26 cellular contexts compared by ENCODE assay signal in the genomic region with DNA sequence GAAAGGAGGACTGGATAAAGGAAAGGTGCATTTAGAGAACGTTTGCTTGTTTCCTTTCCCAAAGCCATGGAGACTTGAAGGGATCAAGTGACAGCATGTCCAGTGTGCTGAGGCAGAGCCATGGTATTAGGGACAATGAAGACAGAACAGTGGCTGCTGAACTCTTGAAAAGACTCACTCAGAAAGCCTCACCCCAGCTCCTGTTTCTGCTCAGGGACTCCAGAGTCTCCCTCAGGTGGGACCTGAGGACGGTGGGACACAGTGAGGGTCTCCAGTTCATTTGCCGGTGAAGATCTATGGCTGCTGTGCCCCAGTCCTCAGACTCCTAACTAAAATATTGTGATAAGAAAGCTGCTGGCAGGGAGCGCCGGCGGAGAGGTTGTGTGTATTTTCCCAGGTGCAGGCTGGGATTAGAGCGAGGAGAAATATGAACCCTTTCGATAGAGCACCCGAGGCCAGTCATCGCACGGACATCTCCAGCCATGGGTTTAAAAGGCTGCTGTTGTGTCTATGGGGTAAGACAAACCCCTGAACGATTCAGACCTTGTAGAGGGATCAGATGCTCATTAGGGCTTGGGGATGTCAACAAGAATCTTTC.
"Had no signal": no experiment of that assay in that cellular context is flagged by ENCODE, and none has a peak within 500 bp of the region (broad histone marks: within the 10 kb centered on the region; RNA-seq: fewer than 3 reads in every experiment).

No MANE protein-coding gene starts in this region.

- H3K27me3 ChIP-seq: colonic mucosa, hepatocyte, transverse colon, vagina had no signal

- DNase-seq: activated CD4-positive, alpha-beta T cell treated with anti-CD3 and anti-CD28 coated beads, Interleukin-2, amount 10 ng/mL, durations not matched to agents 7 days and 5 days; activated CD4-positive, CD25-positive, alpha-beta regulatory T cell treated with anti-CD3 and anti-CD28 coated beads, Interleukin-2, amount 50 U/mL, for 72 hours; activated CD8-positive, alpha-beta memory T cell treated with anti-CD3 and anti-CD28 coated beads, Interleukin-2, amount 10 ng/mL, durations not matched to agents 7 days and 5 days; activated CD8-positive, alpha-beta T cell treated with anti-CD3 and anti-CD28 coated beads for 36 hours; activated effector memory CD4-positive, alpha-beta T cell treated with anti-CD3 and anti-CD28 coated beads, Interleukin-2, amount 50 U/mL, for 16 hours; activated naive CD4-positive, alpha-beta T cell treated with anti-CD3 and anti-CD28 coated beads, Interleukin-2, amount 10 ng/mL, durations not matched to agents 7 days and 5 days; activated T-cell treated with anti-CD3 and anti-CD28 coated beads for 4 hours; amygdala; colonic mucosa; glutamatergic neuron; immature natural killer cell; kidney glomerular epithelial cell; left ventricle myocardium superior; nucleus accumbens; retina; stimulated activated CD4-positive, alpha-beta T cell treated with anti-CD3 and anti-CD28 coated beads, Interleukin-2, amount 100 ng/mL, for 48 hours; stimulated activated CD8-positive, alpha-beta memory T cell treated with anti-CD3 and anti-CD28 coated beads, Interleukin-4, amount 100 ng/mL, for 48 hours; stimulated activated naive B cell treated with anti-CD40 and anti-IgM and Interleukin-4, amounts not matched to agents 10 μg/mL and 1 μg/mL and 100 μg/mL, for 72 hours; transverse colon had no signal

- H3K4me3 Mint-ChIP-seq: activated CD4-positive, alpha-beta T cell treated with anti-CD3 and anti-CD28 coated beads, Interleukin-2, amount 10 ng/mL, durations not matched to agents 7 days and 5 days; activated CD8-positive, alpha-beta memory T cell treated with anti-CD3 and anti-CD28 coated beads, Interleukin-2, amount 10 ng/mL, durations not matched to agents 7 days and 5 days; activated CD8-positive, alpha-beta T cell treated with anti-CD3 and anti-CD28 coated beads for 36 hours; activated naive CD4-positive, alpha-beta T cell treated with anti-CD3 and anti-CD28 coated beads, Interleukin-2, amount 10 ng/mL, durations not matched to agents 7 days and 5 days; immature natural killer cell; memory B cell; natural killer cell treated with Interleukin-12 subunit alpha and Interleukin-12 subunit beta and Interleukin-15 and Interleukin-18, amount 100 ng/mL, for 72 hours; stimulated activated naive B cell treated with anti-CD40 and anti-IgM and Interleukin-4, amounts not matched to agents 10 μg/mL and 1 μg/mL and 100 μg/mL, for 72 hours had no signal

- H2AFZ ChIP-seq: hepatocyte had no signal

- H3K79me2 ChIP-seq: hepatocyte had no signal

- ATAC-seq: activated CD8-positive, alpha-beta memory T cell treated with anti-CD3 and anti-CD28 coated beads, Interleukin-2, amount 10 ng/mL, durations not matched to agents 7 days and 5 days; activated CD8-positive, alpha-beta T cell treated with anti-CD3 and anti-CD28 coated beads for 36 hours; left ventricle myocardium superior; natural killer cell treated with Interleukin-12 subunit alpha and Interleukin-12 subunit beta and Interleukin-15 and Interleukin-18, amount 100 ng/mL, for 72 hours; stimulated activated naive B cell treated with anti-CD40 and anti-IgM and Interleukin-4, amounts not matched to agents 10 μg/mL and 1 μg/mL and 100 μg/mL, for 72 hours had no signal

- H3K27ac ChIP-seq: colonic mucosa, esophagus muscularis mucosa, hepatocyte, transverse colon, vagina, VCaP had no signal

- H3K36me3 Mint-ChIP-seq: activated CD8-positive, alpha-beta memory T cell treated with anti-CD3 and anti-CD28 coated beads, Interleukin-2, amount 10 ng/mL, durations not matched to agents 7 days and 5 days; activated naive CD4-positive, alpha-beta T cell treated with anti-CD3 and anti-CD28 coated beads, Interleukin-2, amount 10 ng/mL, durations not matched to agents 7 days and 5 days; immature natural killer cell; memory B cell; natural killer cell treated with Interleukin-12 subunit alpha and Interleukin-12 subunit beta and Interleukin-15 and Interleukin-18, amount 100 ng/mL, for 72 hours; stimulated activated naive B cell treated with anti-CD40 and anti-IgM and Interleukin-4, amounts not matched to agents 10 μg/mL and 1 μg/mL and 100 μg/mL, for 72 hours had no signal

- H3K9me3 Mint-ChIP-seq: activated CD4-positive, alpha-beta T cell treated with anti-CD3 and anti-CD28 coated beads, Interleukin-2, amount 10 ng/mL, durations not matched to agents 7 days and 5 days; activated CD8-positive, alpha-beta T cell treated with anti-CD3 and anti-CD28 coated beads for 36 hours; activated naive CD4-positive, alpha-beta T cell treated with anti-CD3 and anti-CD28 coated beads, Interleukin-2, amount 10 ng/mL, durations not matched to agents 7 days and 5 days; immature natural killer cell; natural killer cell treated with Interleukin-12 subunit alpha and Interleukin-12 subunit beta and Interleukin-15 and Interleukin-18, amount 100 ng/mL, for 72 hours had no signal

- H3K4me3 ChIP-seq: colonic mucosa, esophagus muscularis mucosa, hepatocyte, transverse colon, vagina had no signal

- H3K9me3 ChIP-seq: colonic mucosa, esophagus muscularis mucosa, transverse colon, vagina had no signal

- H3K27ac Mint-ChIP-seq: activated CD4-positive, alpha-beta T cell treated with anti-CD3 and anti-CD28 coated beads, Interleukin-2, amount 10 ng/mL, durations not matched to agents 7 days and 5 days; activated CD8-positive, alpha-beta memory T cell treated with anti-CD3 and anti-CD28 coated beads, Interleukin-2, amount 10 ng/mL, durations not matched to agents 7 days and 5 days; activated CD8-positive, alpha-beta T cell treated with anti-CD3 and anti-CD28 coated beads for 36 hours; activated naive CD4-positive, alpha-beta T cell treated with anti-CD3 and anti-CD28 coated beads, Interleukin-2, amount 10 ng/mL, durations not matched to agents 7 days and 5 days; immature natural killer cell; memory B cell; natural killer cell treated with Interleukin-12 subunit alpha and Interleukin-12 subunit beta and Interleukin-15 and Interleukin-18, amount 100 ng/mL, for 72 hours; progenitor cell of endocrine pancreas; stimulated activated naive B cell treated with anti-CD40 and anti-IgM and Interleukin-4, amounts not matched to agents 10 μg/mL and 1 μg/mL and 100 μg/mL, for 72 hours had no signal

- H3K4me2 ChIP-seq: hepatocyte had no signal

- H3K36me3 ChIP-seq: colonic mucosa, esophagus muscularis mucosa, transverse colon, vagina had no signal

- H3K4me1 ChIP-seq: colonic mucosa had no signal
